10 cellular contexts compared by ENCODE assay signal in the genomic region with DNA sequence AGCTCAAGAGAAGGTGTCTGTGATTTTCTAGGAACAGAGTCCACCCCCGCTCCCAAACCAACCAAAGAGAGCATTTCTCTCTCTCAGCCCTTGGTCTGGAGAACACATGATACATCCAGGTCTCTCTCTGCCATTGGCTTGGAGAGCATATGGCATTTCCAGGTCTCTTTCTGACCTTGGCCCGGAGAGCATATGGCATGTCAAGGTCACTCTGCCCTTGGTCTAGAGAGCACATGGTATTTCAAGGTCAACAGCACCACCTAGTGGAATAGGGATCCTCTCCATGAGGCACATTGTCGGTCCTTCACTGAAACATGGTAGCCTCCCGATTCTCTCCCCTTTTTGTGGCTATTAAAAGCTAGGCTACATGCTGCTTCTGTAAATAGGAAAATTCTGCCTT.
DNase-seq lines count a peak whose midpoint lies in the region; ATAC-seq and TF ChIP-seq lines count a peak whose summit lies in the region.
"Had no signal": no experiment of that assay in that cellular context is flagged by ENCODE, and none has a peak within 500 bp of the region (broad histone marks: within the 10 kb centered on the region; RNA-seq: fewer than 3 reads in every experiment).

No MANE protein-coding gene starts in this region.

- no peak overlapping the region for H3K4me2 ChIP-seq in mesendoderm (ENCODE audit: low read length)
- H3K4me2 ChIP-seq: BLaER1 had no signal

- DNase-seq in NCI-H2227 (lab: John Stamatoyannopoulos, UW; ENCODE audit: unreplicated experiment), result peak; percentile 31
- DNase-seq in NCI-H2227 treated with DMSO at 0.1 percent for 48 hours (lab: John Stamatoyannopoulos, UW), result no peak
- peak; percentile 69 for DNase-seq in mesendoderm
- DNase-seq in left ventricle myocardium inferior, result no peak
- DNase-seq in ureter (ENCODE audit: low spot score), result no peak
- no peak for DNase-seq in GM19240 (ENCODE audit: insufficient read length, low spot score)

- H2BK15ac ChIP-seq in mesendoderm (replicated peaks; ENCODE audit: low read depth), result no peak overlapping the region

- H3K4me1 ChIP-seq in mesendoderm (ENCODE audit: control insufficient read depth, low read depth, low read length), result no peaks in the 10 kb centered on the region
- H3K4me1 ChIP-seq in left ventricle myocardium inferior, result no peaks in the 10 kb centered on the region
- H3K4me1 ChIP-seq: BLaER1 had no signal

- no peak overlapping the region for H3K56ac ChIP-seq in mesendoderm (ENCODE audit: low read length)

- no peak for TF ChIP-seq CTCF in left ventricle myocardium inferior (IDR thresholded peaks at IDR 0.05; ENCODE audit: borderline replicate concordance)

- no peak overlapping the region for H3K4ac ChIP-seq in mesendoderm (ENCODE audit: low read depth, low read length)

- H2AK5ac ChIP-seq in mesendoderm (ENCODE audit: low read length), result no peak overlapping the region

- H3K27ac ChIP-seq in mesendoderm (ENCODE audit: low read depth, low read length) (no peak overlapping the region), left ventricle myocardium inferior (replicated peaks) (no peak overlapping the region)
- H3K27ac ChIP-seq: BLaER1 had no signal

- intact Hi-C loops in left ventricle myocardium inferior (cut with micrococcal nuclease), result no loop called here

- H4K5ac ChIP-seq in mesendoderm (ENCODE audit: low read length), result no peak overlapping the region

- peaks cover 52% of the 10 kb centered on the region for H3K9me3 ChIP-seq in left ventricle myocardium inferior (replicated peaks)
- H3K9me3 ChIP-seq: mucosa of descending colon had no signal

- no peaks in the 10 kb centered on the region for H3K79me2 ChIP-seq in mesendoderm (ENCODE audit: control insufficient read depth, insufficient read depth, low read length)

- H3K36me3 ChIP-seq in mesendoderm (ENCODE audit: control insufficient read depth, insufficient read depth, low read length) (no peaks in the 10 kb centered on the region), left ventricle myocardium inferior (no peaks in the 10 kb centered on the region)
- H3K36me3 ChIP-seq: BLaER1 had no signal

- no peak overlapping the region for H2BK120ac ChIP-seq in mesendoderm (ENCODE audit: low read depth, low read length)

- H3K9ac ChIP-seq in mesendoderm (ENCODE audit: low read length), result no peak overlapping the region
- H3K9ac ChIP-seq: BLaER1 had no signal

- no peak overlapping the region for H3K18ac ChIP-seq in mesendoderm (ENCODE audit: low read length)

- H3K79me1 ChIP-seq in mesendoderm (ENCODE audit: low read length), result no peaks in the 10 kb centered on the region

- ATAC-seq in HG02884 (IDR thresholded peaks at IDR 0.05; ENCODE audit: unreplicated experiment), result peak; percentile 43
- peak; percentile 76 for ATAC-seq in SK-N-SH treated with all-trans-retinoic acid at 6 μM for 48 hours
- ATAC-seq: mucosa of descending colon had no signal

- WGBS in mesendoderm (ENCODE audit: extremely low coverage, insufficient coverage, low lambda C conversion rate), result no CpG with 5 or more reads among the region's 4 CpGs

- H4K8ac ChIP-seq in mesendoderm (ENCODE audit: low read depth, low read length), result no peak overlapping the region

- H2BK5ac ChIP-seq in mesendoderm (ENCODE audit: low read length), result no peak overlapping the region

- no peak overlapping the region for H3K23ac ChIP-seq in mesendoderm (ENCODE audit: low read length)

- no peaks in the 10 kb centered on the region for H3K27me3 ChIP-seq in mesendoderm (ENCODE audit: insufficient read depth, low read length, poor library complexity)
- H3K27me3 ChIP-seq in left ventricle myocardium inferior (ENCODE audit: low read depth), result no peaks in the 10 kb centered on the region
- H3K27me3 ChIP-seq: BLaER1 had no signal

- H3K4me3 ChIP-seq in mesendoderm (ENCODE audit: low read length) (no peak overlapping the region), left ventricle myocardium inferior (no peak overlapping the region)
- H3K4me3 ChIP-seq: BLaER1, mucosa of descending colon had no signal

TF ChIP-seq in SK-N-SH treated with all-trans-retinoic acid at 6 μM for 48 hours, 23 proteins besides CTCF, POLR2A, EP300 and RAD21:
- TF ChIP-seq ZNF8 (CRISPR knock-in tag; IDR thresholded peaks at IDR 0.05), result no peak
- no peak for TF ChIP-seq CREB5 (CRISPR knock-in tag; IDR thresholded peaks at IDR 0.05; ENCODE audit: low read depth)
- no peak for TF ChIP-seq BACH2 (CRISPR knock-in tag; IDR thresholded peaks at IDR 0.05; ENCODE audit: borderline replicate concordance)
- peak; percentile 82; the same call in 1 of the 2 replicates for TF ChIP-seq ESRRG (CRISPR knock-in tag; IDR thresholded peaks at IDR 0.05)
- TF ChIP-seq TOX (CRISPR knock-in tag; IDR thresholded peaks at IDR 0.05; ENCODE audit: borderline replicate concordance), result no peak
- no peak for TF ChIP-seq GLIS3 (CRISPR knock-in tag; IDR thresholded peaks at IDR 0.05)

Comparison
In these comparisons a context has a peak if more than half of its experiments do, and no peak if none do; other contexts are left out.
1. DNase-seq: peak in NCI-H2227 (single experiment) and mesendoderm (single experiment); none in NCI-H2227 treated with DMSO at 0.1 percent for 48 hours (single experiment), left ventricle myocardium inferior (single experiment), ureter (single experiment) and GM19240 (single experiment).